11 cellular contexts compared by ENCODE assay signal in genomic region chr9:97906236-97906831, GRCh38. TPM values are rescaled to one million over a fixed set of nuclear protein-coding genes. Genes with fewer than 3 reads are reported as not detected.
DNase-seq lines count a peak whose midpoint lies in the region; ATAC-seq lines count a peak whose summit lies in the region.
"Had no signal": no experiment of that assay in that cellular context is flagged by ENCODE, and none has a peak within 500 bp of the region (broad histone marks: within the 10 kb centered on the region; RNA-seq: fewer than 3 reads in every experiment).

No MANE protein-coding gene starts in this region.

- intact Hi-C loops in activated CD4-positive, alpha-beta T cell treated with anti-CD3 and anti-CD28 coated beads for 36 hours (cut with DNase I, micrococcal nuclease), result loop anchor here in 1 of 2 experiments (1.0 kb wide), 1 partner anchor 16 kb away; the partner anchor contains the start of gene TRMO
- intact Hi-C loops in left ventricle myocardium superior (cut with micrococcal nuclease), result no loop called here

- DNase-seq in activated CD4-positive, alpha-beta T cell treated with anti-CD3 and anti-CD28 coated beads for 36 hours, result peak; percentile 62
- DNase-seq in activated CD4-positive, alpha-beta T cell treated with anti-CD3 and anti-CD28 coated beads for 1 hour, result no peak
- no peak for DNase-seq in activated CD8-positive, alpha-beta T cell treated with anti-CD3 and anti-CD28 coated beads, Interleukin-2, amount 10 ng/mL, durations not matched to agents 7 days and 5 days
- DNase-seq in left ventricle myocardium superior (peak; percentile 66), superior temporal gyrus (ENCODE audit: extremely low spot score) (peak; percentile 40)

- POLR2A ChIA-PET in activated CD4-positive, alpha-beta T cell treated with anti-CD3 and anti-CD28 coated beads for 36 hours (lab: Charles Lee), result interaction anchor here (1.0 to 1.8 kb wide), 2 partner anchors 14 to 16 kb away, joined by 3 to 6 read pairs; partner anchors contain the start of gene TRMO
- POLR2A ChIA-PET in activated CD8-positive, alpha-beta T cell treated with anti-CD3 and anti-CD28 coated beads, Interleukin-2, amount 10 ng/mL, durations not matched to agents 7 days and 5 days (lab: Charles Lee), result interaction anchor here (1.0 to 3.7 kb wide), 4 partner anchors 12 to 213 kb away, joined by 3 to 76 read pairs (median 4); partner anchors contain the start of genes ANP32B, TRIM14 and TRMO

- CTCF ChIA-PET in activated CD4-positive, alpha-beta T cell treated with anti-CD3 and anti-CD28 coated beads for 36 hours (lab: Charles Lee), result interaction anchor here (0.6 to 9.3 kb wide), 6 partner anchors 9 to 521 kb away, joined by 3 to 113 read pairs (median 4); partner anchors contain the start of gene TRMO
- CTCF ChIA-PET in activated CD8-positive, alpha-beta T cell treated with anti-CD3 and anti-CD28 coated beads, Interleukin-2, amount 10 ng/mL, durations not matched to agents 7 days and 5 days (lab: Charles Lee), result interaction anchor here (1.4 to 11.0 kb wide), 5 partner anchors 10 to 196 kb away, joined by 3 to 222 read pairs (median 7); partner anchors contain the start of genes ANP32B and TRMO

- H3K4me3 Mint-ChIP-seq in activated CD4-positive, alpha-beta T cell treated with anti-CD3 and anti-CD28 coated beads for 36 hours, result peak overlapping the region; percentile 58
- H3K4me3 Mint-ChIP-seq in activated CD8-positive, alpha-beta T cell treated with anti-CD3 and anti-CD28 coated beads, Interleukin-2, amount 10 ng/mL, durations not matched to agents 7 days and 5 days, result peak overlapping the region; percentile 72

- H3K36me3 Mint-ChIP-seq in activated CD4-positive, alpha-beta T cell treated with anti-CD3 and anti-CD28 coated beads for 36 hours (ENCODE audit: low read depth), result peaks cover 36% of the 10 kb centered on the region
- peaks cover 55% of the 10 kb centered on the region for H3K36me3 Mint-ChIP-seq in activated CD8-positive, alpha-beta T cell treated with anti-CD3 and anti-CD28 coated beads, Interleukin-2, amount 10 ng/mL, durations not matched to agents 7 days and 5 days (ENCODE audit: low read depth)

- no peaks in the 10 kb centered on the region for H3K9me3 Mint-ChIP-seq in activated CD4-positive, alpha-beta T cell treated with anti-CD3 and anti-CD28 coated beads for 36 hours (ENCODE audit: low read depth)
- H3K9me3 Mint-ChIP-seq in activated CD8-positive, alpha-beta T cell treated with anti-CD3 and anti-CD28 coated beads, Interleukin-2, amount 10 ng/mL, durations not matched to agents 7 days and 5 days (ENCODE audit: insufficient read depth), result no peaks in the 10 kb centered on the region

- H3K27me3 Mint-ChIP-seq in activated CD4-positive, alpha-beta T cell treated with anti-CD3 and anti-CD28 coated beads for 36 hours, result no peaks in the 10 kb centered on the region
- no peaks in the 10 kb centered on the region for H3K27me3 Mint-ChIP-seq in activated CD8-positive, alpha-beta T cell treated with anti-CD3 and anti-CD28 coated beads, Interleukin-2, amount 10 ng/mL, durations not matched to agents 7 days and 5 days (ENCODE audit: low read depth)

- peak overlapping the region; percentile 95 for H3K27ac Mint-ChIP-seq in activated CD4-positive, alpha-beta T cell treated with anti-CD3 and anti-CD28 coated beads for 36 hours
- peak overlapping the region; percentile 98 for H3K27ac Mint-ChIP-seq in activated CD8-positive, alpha-beta T cell treated with anti-CD3 and anti-CD28 coated beads, Interleukin-2, amount 10 ng/mL, durations not matched to agents 7 days and 5 days

- peak; percentile 43 for ATAC-seq in activated CD4-positive, alpha-beta T cell treated with anti-CD3 and anti-CD28 coated beads for 36 hours
- peak; percentile 3 for ATAC-seq in activated CD8-positive, alpha-beta T cell treated with anti-CD3 and anti-CD28 coated beads, Interleukin-2, amount 10 ng/mL, durations not matched to agents 7 days and 5 days
- ATAC-seq in left ventricle myocardium superior (peak; percentile 84), GM19324 (IDR thresholded peaks at IDR 0.05; ENCODE audit: low FRiP score, unreplicated experiment) (no peak), GM18520 (IDR thresholded peaks at IDR 0.05; ENCODE audit: unreplicated experiment) (no peak), GM19328 (IDR thresholded peaks at IDR 0.05; ENCODE audit: unreplicated experiment) (no peak)

- peaks cover 76% of the 10 kb centered on the region for H3K4me1 Mint-ChIP-seq in activated CD4-positive, alpha-beta T cell treated with anti-CD3 and anti-CD28 coated beads for 36 hours
- H3K4me1 Mint-ChIP-seq in activated CD8-positive, alpha-beta T cell treated with anti-CD3 and anti-CD28 coated beads, Interleukin-2, amount 10 ng/mL, durations not matched to agents 7 days and 5 days (ENCODE audit: low read depth), result peaks cover 70% of the 10 kb centered on the region

RNA-seq across cellular contexts. Expression of gene TRMO, which starts 16.0 kb away (rescaled TPM):
- total RNA-seq in activated CD4-positive, alpha-beta T cell treated with anti-CD3 and anti-CD28 coated beads for 36 hours, result 10 to 100 TPM; 13.9 to 20.7 TPM
- total RNA-seq in activated CD8-positive, alpha-beta T cell treated with anti-CD3 and anti-CD28 coated beads, Interleukin-2, amount 10 ng/mL, durations not matched to agents 7 days and 5 days, result 10 to 100 TPM; 18.7 to 19.2 TPM
- 6.0 TPM for total RNA-seq in left ventricle myocardium superior

RNA-seq across cellular contexts. Expression of gene HEMGN, which starts 31.6 kb away (rescaled TPM):
- 1 to 10 TPM; 1.5 to 2.9 TPM for total RNA-seq in activated CD4-positive, alpha-beta T cell treated with anti-CD3 and anti-CD28 coated beads for 36 hours
- 1 to 10 TPM; 1.2 to 1.6 TPM for total RNA-seq in activated CD8-positive, alpha-beta T cell treated with anti-CD3 and anti-CD28 coated beads, Interleukin-2, amount 10 ng/mL, durations not matched to agents 7 days and 5 days
- not detected for total RNA-seq in left ventricle myocardium superior
- total RNA-seq: A172, SK-MEL-5 had no signal

RNA-seq across cellular contexts. Expression of gene FOXE1, which starts 53.3 kb away (rescaled TPM):
- total RNA-seq in activated CD4-positive, alpha-beta T cell treated with anti-CD3 and anti-CD28 coated beads for 36 hours, result under 1 TPM; 0.07 TPM
- under 1 TPM in 1 of 2 experiments, not detected in 1; 0.08 TPM for total RNA-seq in activated CD8-positive, alpha-beta T cell treated with anti-CD3 and anti-CD28 coated beads, Interleukin-2, amount 10 ng/mL, durations not matched to agents 7 days and 5 days
- not detected for total RNA-seq in left ventricle myocardium superior
- total RNA-seq: A172, myocyte had no signal

Comparison
In these comparisons a context has a peak if more than half of its experiments do, and no peak if none do; other contexts are left out.
1. DNase-seq: peak in activated CD4-positive, alpha-beta T cell treated with anti-CD3 and anti-CD28 coated beads for 36 hours (single experiment), left ventricle myocardium superior (single experiment) and superior temporal gyrus (single experiment); none in activated CD4-positive, alpha-beta T cell treated with anti-CD3 and anti-CD28 coated beads for 1 hour (single experiment) and activated CD8-positive, alpha-beta T cell treated with anti-CD3 and anti-CD28 coated beads, Interleukin-2, amount 10 ng/mL, durations not matched to agents 7 days and 5 days (single experiment).
2. ATAC-seq: peak in activated CD4-positive, alpha-beta T cell treated with anti-CD3 and anti-CD28 coated beads for 36 hours (single experiment), activated CD8-positive, alpha-beta T cell treated with anti-CD3 and anti-CD28 coated beads, Interleukin-2, amount 10 ng/mL, durations not matched to agents 7 days and 5 days (single experiment) and left ventricle myocardium superior (single experiment); none in GM19324 (single experiment), GM18520 (single experiment) and GM19328 (single experiment).